ENCODE assay signal across 20 cellular contexts in the genomic region with DNA sequence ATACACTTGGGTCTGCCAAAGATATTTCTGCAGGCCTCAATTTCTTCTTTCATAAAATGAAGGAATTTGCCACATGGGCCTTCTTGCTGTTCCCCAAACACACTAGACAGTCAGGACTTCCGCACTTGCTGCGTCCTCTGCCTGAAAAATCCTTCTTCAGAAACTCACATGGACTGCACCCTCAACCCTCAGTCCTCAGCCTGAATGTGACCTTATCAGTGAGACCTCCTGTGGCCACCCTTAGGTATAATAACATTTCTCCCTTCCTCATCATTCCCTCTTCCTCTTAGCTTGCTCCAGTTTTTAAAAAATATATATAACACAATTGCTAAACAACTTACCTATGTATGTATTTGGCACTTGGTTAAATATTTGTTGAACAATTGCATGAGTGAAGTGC. TPM values are rescaled to one million over a fixed set of nuclear protein-coding genes. Genes with fewer than 3 reads are reported as not detected.
"Had no signal": no experiment of that assay in that cellular context is flagged by ENCODE, and none has a peak within 500 bp of the region (broad histone marks: within the 10 kb centered on the region; RNA-seq: fewer than 3 reads in every experiment).

No MANE protein-coding gene starts in this region.

- H3K27ac ChIP-seq: gastroesophageal sphincter, heart right ventricle, thyroid gland had no signal

- H3K4me1 Mint-ChIP-seq: activated CD4-positive, alpha-beta T cell treated with anti-CD3 and anti-CD28 coated beads for 36 hours; activated naive CD8-positive, alpha-beta T cell treated with anti-CD3 and anti-CD28 coated beads for 36 hours; naive B cell; neural crest cell had no signal

- H3K4me3 Mint-ChIP-seq: activated CD4-positive, alpha-beta memory T cell treated with anti-CD3 and anti-CD28 coated beads for 36 hours; activated CD4-positive, alpha-beta T cell treated with anti-CD3 and anti-CD28 coated beads for 36 hours; activated naive CD8-positive, alpha-beta T cell treated with anti-CD3 and anti-CD28 coated beads for 36 hours; naive B cell; neural crest cell had no signal

- H3K4me1 ChIP-seq: gastroesophageal sphincter, thyroid gland had no signal

- H3K27me3 ChIP-seq: gastroesophageal sphincter, heart right ventricle, thyroid gland had no signal

- H3K36me3 Mint-ChIP-seq: activated CD4-positive, alpha-beta memory T cell treated with anti-CD3 and anti-CD28 coated beads for 36 hours; activated naive CD8-positive, alpha-beta T cell treated with anti-CD3 and anti-CD28 coated beads for 36 hours; naive B cell had no signal

- H3K36me3 ChIP-seq: gastroesophageal sphincter, heart right ventricle, thyroid gland had no signal

- H3K27ac Mint-ChIP-seq: activated CD4-positive, alpha-beta memory T cell treated with anti-CD3 and anti-CD28 coated beads for 36 hours; activated CD4-positive, alpha-beta T cell treated with anti-CD3 and anti-CD28 coated beads for 36 hours; activated naive CD8-positive, alpha-beta T cell treated with anti-CD3 and anti-CD28 coated beads for 36 hours; naive B cell had no signal

- H3K27me3 Mint-ChIP-seq: activated CD4-positive, alpha-beta memory T cell treated with anti-CD3 and anti-CD28 coated beads for 36 hours; activated CD4-positive, alpha-beta T cell treated with anti-CD3 and anti-CD28 coated beads for 36 hours; activated naive CD8-positive, alpha-beta T cell treated with anti-CD3 and anti-CD28 coated beads for 36 hours; naive B cell had no signal

- DNase-seq: activated CD4-positive, alpha-beta memory T cell treated with anti-CD3 and anti-CD28 coated beads for 36 hours; activated CD4-positive, alpha-beta T cell treated with anti-CD3 and anti-CD28 coated beads for 36 hours; activated naive CD4-positive, alpha-beta T cell; activated naive CD8-positive, alpha-beta T cell treated with anti-CD3 and anti-CD28 coated beads for 36 hours; activated T-cell treated with anti-CD3 and anti-CD28 coated beads for 4 hours; amniotic stem cell; effector CD4-positive, alpha-beta T cell; heart right ventricle; left ventricle myocardium superior; mesenchymal stem cell; mucosa of descending colon; naive B cell; stimulated activated CD4-positive, alpha-beta T cell treated with anti-CD3 and anti-CD28 coated beads, Interleukin-2, amount 100 ng/mL, for 24 hours; stimulated activated naive CD4-positive, alpha-beta T cell treated with Interleukin-2 at 50 U/mL for 16 hours; thyroid gland had no signal

- H3K4me3 ChIP-seq: gastroesophageal sphincter, heart right ventricle, mucosa of descending colon, thyroid gland had no signal

- H3K9me3 ChIP-seq: gastroesophageal sphincter, heart right ventricle, mucosa of descending colon, thyroid gland had no signal

- ATAC-seq: activated CD4-positive, alpha-beta T cell treated with anti-CD3 and anti-CD28 coated beads for 36 hours; esophagus mucosa; gastroesophageal sphincter; heart right ventricle; left ventricle myocardium superior; mucosa of descending colon had no signal

- H3K9me3 Mint-ChIP-seq: activated CD4-positive, alpha-beta memory T cell treated with anti-CD3 and anti-CD28 coated beads for 36 hours; neural crest cell had no signal

RNA-seq across cellular contexts. Expression of a gene that starts 9.7 kb away (rescaled TPM):
- total RNA-seq: activated CD4-positive, alpha-beta memory T cell treated with anti-CD3 and anti-CD28 coated beads for 36 hours; activated CD4-positive, alpha-beta T cell treated with anti-CD3 and anti-CD28 coated beads for 36 hours; activated naive CD8-positive, alpha-beta T cell treated with anti-CD3 and anti-CD28 coated beads for 36 hours; esophagus mucosa; gastroesophageal sphincter; neural crest cell; subcutaneous adipose tissue; thyroid gland; ureter had no signal
